ENCODE assay signal across 1 cellular context in genomic region chr6:152969688-152970418, GRCh38.
TF ChIP-seq lines count a peak whose summit lies in the region.

No MANE protein-coding gene starts in this region.

TF ChIP-seq in GM23338, 12 proteins besides CTCF, POLR2A, EP300 and RAD21 (continued from another document):
- TF ChIP-seq ZNF462 (CRISPR knock-in tag; IDR thresholded peaks at IDR 0.05) = no peak
